In genomic region chr19:32781280-32781679, GRCh38 we compare ENCODE assay signal across 2 cellular contexts.
TF ChIP-seq lines count a peak whose summit lies in the region.

No MANE protein-coding gene starts in this region.

TF ChIP-seq in HEK293, 187 proteins besides CTCF, POLR2A, EP300 and RAD21 (continued from another document):
- TF ChIP-seq ZNF280D (tag by site-specific recombination; IDR thresholded peaks at IDR 0.05) (peak; percentile 87), GLI4 (tag by site-specific recombination; IDR thresholded peaks at IDR 0.05) (no peak), ZNF624 (tag by site-specific recombination; IDR thresholded peaks at IDR 0.05) (peak; percentile 100), ZNF211 (tag by site-specific recombination; IDR thresholded peaks at IDR 0.05; ENCODE audit: low read depth) (no peak), ZBTB8A (tag by site-specific recombination; IDR thresholded peaks at IDR 0.05) (no peak), ZNF366 (tag by site-specific recombination; conservative IDR thresholded peaks at IDR 0.05) (no peak), TRIM28 (IDR thresholded peaks at IDR 0.05; ENCODE audit: borderline replicate concordance, low read length) (peak; percentile 19; the same call in 1 of the 2 replicates)
- TF ChIP-seq, protein P1, sequence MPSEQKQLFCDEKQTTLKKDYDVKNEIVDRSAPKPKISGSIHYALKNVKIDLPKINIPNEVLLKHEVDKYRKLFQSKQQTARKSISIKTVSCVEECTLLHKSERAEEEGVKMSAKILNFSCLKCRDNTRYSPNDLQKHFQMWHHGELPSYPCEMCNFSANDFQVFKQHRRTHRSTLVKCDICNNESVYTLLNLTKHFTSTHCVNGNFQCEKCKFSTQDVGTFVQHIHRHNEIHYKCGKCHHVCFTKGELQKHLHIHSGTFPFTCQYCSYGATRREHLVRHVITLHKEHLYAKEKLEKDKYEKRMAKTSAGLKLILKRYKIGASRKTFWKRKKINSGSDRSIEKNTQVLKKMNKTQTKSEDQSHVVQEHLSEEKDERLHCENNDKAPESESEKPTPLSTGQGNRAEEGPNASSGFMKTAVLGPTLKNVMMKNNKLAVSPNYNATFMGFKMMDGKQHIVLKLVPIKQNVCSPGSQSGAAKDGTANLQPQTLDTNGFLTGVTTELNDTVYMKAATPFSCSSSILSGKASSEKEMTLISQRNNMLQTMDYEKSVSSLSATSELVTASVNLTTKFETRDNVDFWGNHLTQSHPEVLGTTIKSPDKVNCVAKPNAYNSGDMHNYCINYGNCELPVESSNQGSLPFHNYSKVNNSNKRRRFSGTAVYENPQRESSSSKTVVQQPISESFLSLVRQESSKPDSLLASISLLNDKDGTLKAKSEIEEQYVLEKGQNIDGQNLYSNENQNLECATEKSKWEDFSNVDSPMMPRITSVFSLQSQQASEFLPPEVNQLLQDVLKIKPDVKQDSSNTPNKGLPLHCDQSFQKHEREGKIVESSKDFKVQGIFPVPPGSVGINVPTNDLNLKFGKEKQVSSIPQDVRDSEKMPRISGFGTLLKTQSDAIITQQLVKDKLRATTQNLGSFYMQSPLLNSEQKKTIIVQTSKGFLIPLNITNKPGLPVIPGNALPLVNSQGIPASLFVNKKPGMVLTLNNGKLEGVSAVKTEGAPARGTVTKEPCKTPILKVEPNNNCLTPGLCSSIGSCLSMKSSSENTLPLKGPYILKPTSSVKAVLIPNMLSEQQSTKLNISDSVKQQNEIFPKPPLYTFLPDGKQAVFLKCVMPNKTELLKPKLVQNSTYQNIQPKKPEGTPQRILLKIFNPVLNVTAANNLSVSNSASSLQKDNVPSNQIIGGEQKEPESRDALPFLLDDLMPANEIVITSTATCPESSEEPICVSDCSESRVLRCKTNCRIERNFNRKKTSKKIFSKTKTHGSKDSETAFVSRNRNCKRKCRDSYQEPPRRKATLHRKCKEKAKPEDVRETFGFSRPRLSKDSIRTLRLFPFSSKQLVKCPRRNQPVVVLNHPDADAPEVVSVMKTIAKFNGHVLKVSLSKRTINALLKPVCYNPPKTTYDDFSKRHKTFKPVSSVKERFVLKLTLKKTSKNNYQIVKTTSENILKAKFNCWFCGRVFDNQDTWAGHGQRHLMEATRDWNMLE (tag by site-specific recombination; conservative IDR thresholded peaks at IDR 0.05; ENCODE audit: low read depth) = no peak

TF ChIP-seq in K562, 482 proteins besides CTCF, POLR2A, EP300 and RAD21 (continued from another document):
- peak; percentile 62 for TF ChIP-seq RBM25 (IDR thresholded peaks at IDR 0.05; ENCODE audit: low read depth, low read length, severe bottlenecking)
- no peak for TF ChIP-seq FIP1L1 (IDR thresholded peaks at IDR 0.05; ENCODE audit: low read depth, low read length, poor library complexity, severe bottlenecking)
- TF ChIP-seq HMGXB4 (CRISPR knock-in tag; IDR thresholded peaks at IDR 0.05) = no peak
- TF ChIP-seq NCOA1 (IDR thresholded peaks at IDR 0.05; ENCODE audit: low read depth) = no peak
